ENCODE assay signal across 18 cellular contexts in the genomic region with DNA sequence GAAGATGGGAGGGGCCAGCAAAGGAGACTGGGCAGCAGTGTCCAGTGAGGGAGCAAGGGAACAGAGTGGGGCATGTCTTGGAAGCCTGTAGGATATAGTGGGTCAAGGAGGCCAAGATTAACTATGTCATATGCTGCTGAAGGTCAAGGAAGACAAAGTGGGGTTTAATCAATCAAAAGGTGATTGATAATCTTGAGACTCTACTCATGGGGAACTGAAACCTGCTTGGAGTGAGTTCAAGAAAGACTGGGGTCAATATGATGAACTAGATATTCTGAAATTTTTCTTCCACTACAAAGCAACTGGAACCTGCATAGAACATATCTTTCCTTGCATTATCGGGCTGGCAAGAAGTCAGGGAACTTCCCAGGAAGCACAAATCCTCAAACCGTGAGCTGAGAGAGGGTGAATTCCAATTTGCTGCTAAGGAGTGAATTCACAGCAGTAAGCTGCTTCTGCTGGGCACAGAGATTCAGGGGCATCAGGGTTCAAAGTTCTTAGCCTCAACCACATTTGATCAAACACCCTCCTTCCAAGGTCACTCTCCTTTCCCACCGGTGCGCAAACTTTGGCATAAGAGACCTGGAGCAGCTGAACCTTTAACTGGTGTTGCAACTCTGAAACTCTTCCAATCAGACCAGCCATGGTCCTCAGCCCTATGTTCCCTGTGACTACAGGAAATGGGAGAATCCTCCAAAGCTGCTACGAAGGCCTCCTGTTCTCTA. TPM values are rescaled to one million over a fixed set of nuclear protein-coding genes. Genes with fewer than 3 reads are reported as not detected.
DNase-seq lines count a peak whose midpoint lies in the region; ATAC-seq, FAIRE-seq and TF ChIP-seq lines count a peak whose summit lies in the region.
"Had no signal": no experiment of that assay in that cellular context is flagged by ENCODE, and none has a peak within 500 bp of the region (broad histone marks: within the 10 kb centered on the region; RNA-seq: fewer than 3 reads in every experiment).

No MANE protein-coding gene starts in this region.

- intact Hi-C loops in activated CD4-positive, alpha-beta T cell treated with anti-CD3 and anti-CD28 coated beads, Interleukin-2, amount 10 ng/mL, durations not matched to agents 24 days and 14 days (cut with micrococcal nuclease), result no loop called here
- intact Hi-C loops in pancreas (cut with DNase I) (no loop called here), A673 (cut with micrococcal nuclease; ENCODE audit: unreplicated experiment) (no loop called here)

- no peaks in the 10 kb centered on the region for H3K36me3 Mint-ChIP-seq in activated CD4-positive, alpha-beta T cell treated with anti-CD3 and anti-CD28 coated beads, Interleukin-2, amount 10 ng/mL, durations not matched to agents 24 days and 14 days (ENCODE audit: low read depth)
- H3K36me3 Mint-ChIP-seq in H9 (ENCODE audit: insufficient read depth in 1 of 3, low read depth in 3 of 3), result peaks cover 8 to 20% (median 17%) of the 10 kb centered on the region in 3 experiments
- H3K36me3 Mint-ChIP-seq: CD14-positive monocyte; CD4-positive, alpha-beta memory T cell had no signal

- no peak overlapping the region; the same call in 1 of the 2 replicates for H3K4ac ChIP-seq in H9 (ENCODE audit: low read depth, low read length)

- no peak overlapping the region for H3K4me3 Mint-ChIP-seq in activated CD4-positive, alpha-beta T cell treated with anti-CD3 and anti-CD28 coated beads, Interleukin-2, amount 10 ng/mL, durations not matched to agents 24 days and 14 days
- H3K4me3 Mint-ChIP-seq in H9, result no peak overlapping the region
- H3K4me3 Mint-ChIP-seq: CD14-positive monocyte; CD4-positive, alpha-beta memory T cell had no signal

- FAIRE-seq in pancreas (lab: Jason Lieb, UNC), result no peak
- FAIRE-seq: A549, GM19239, H54 had no signal

- no peaks in the 10 kb centered on the region for H3K4me1 Mint-ChIP-seq in activated CD4-positive, alpha-beta T cell treated with anti-CD3 and anti-CD28 coated beads, Interleukin-2, amount 10 ng/mL, durations not matched to agents 24 days and 14 days
- peaks cover 35 to 45% of the 10 kb centered on the region in 2 experiments for H3K4me1 Mint-ChIP-seq in H9
- H3K4me1 Mint-ChIP-seq: CD4-positive, alpha-beta memory T cell had no signal

- no peak overlapping the region for H3K14ac ChIP-seq in H9 (ENCODE audit: insufficient read depth, low read length)

- no peak overlapping the region for H3K4me3 ChIP-seq in pancreas
- H3K4me3 ChIP-seq in A673 (ENCODE audit: low read depth, low read length, poor library complexity, severe bottlenecking), result no peak overlapping the region
- H3K4me3 ChIP-seq: A549, BLaER1 had no signal

- H3K4me1 ChIP-seq in H9 (ENCODE audit: insufficient read depth, low read length) (peaks cover 20% of the 10 kb centered on the region; the same call in 1 of the 2 replicates), pancreas (peaks cover 7 to 13% (median 11%) of the 10 kb centered on the region in 3 donors), A673 (ENCODE audit: insufficient read depth, low read length, poor library complexity, severe bottlenecking) (peaks cover 3% of the 10 kb centered on the region)
- H3K4me1 ChIP-seq: A549, BLaER1 had no signal

- no peak overlapping the region for H3K56ac ChIP-seq in H9 (ENCODE audit: insufficient read length, low read depth, low read length)

- no peak overlapping the region for H4K8ac ChIP-seq in H9 (replicated peaks; ENCODE audit: insufficient read length, low read depth, low read length)

- no peak for TF ChIP-seq CTCF in H9 (conservative IDR thresholded peaks at IDR 0.05)
- no peak for TF ChIP-seq CTCF in pancreas (IDR thresholded peaks at IDR 0.05)
- TF ChIP-seq CTCF in A673 (conservative IDR thresholded peaks at IDR 0.05; ENCODE audit: low read depth, low read length), result no peak

- H2BK20ac ChIP-seq in H9 (ENCODE audit: low read depth, low read length, poor library complexity, severe bottlenecking), result peak overlapping the region; percentile 50

- H4K20me1 ChIP-seq in H9 (ENCODE audit: control insufficient read depth, insufficient read depth, insufficient read length), result no peaks in the 10 kb centered on the region
- H4K20me1 ChIP-seq: BLaER1 had no signal

- H2BK5ac ChIP-seq in H9 (ENCODE audit: insufficient read length, low read length), result no peak overlapping the region

- no peak overlapping the region for H2BK15ac ChIP-seq in H9 (ENCODE audit: low read depth, low read length)

- H3K27ac Mint-ChIP-seq in activated CD4-positive, alpha-beta T cell treated with anti-CD3 and anti-CD28 coated beads, Interleukin-2, amount 10 ng/mL, durations not matched to agents 24 days and 14 days, result no peak overlapping the region
- H3K27ac Mint-ChIP-seq in H9, result no peak overlapping the region
- H3K27ac Mint-ChIP-seq: CD14-positive monocyte; CD4-positive, alpha-beta memory T cell had no signal

- H3K23me2 ChIP-seq in H9 (ENCODE audit: insufficient read length, low read depth, low read length, poor library complexity, severe bottlenecking), result no peaks in the 10 kb centered on the region

- POLR2A ChIA-PET in A673 (lab: Charles Lee; ENCODE audit: low non-redundant PET), result no interaction called here

- no peaks in the 10 kb centered on the region for H3K79me1 ChIP-seq in H9 (ENCODE audit: insufficient read depth, low read depth, low read length, poor library complexity, severe bottlenecking)

- ATAC-seq in left lobe of liver (peak; percentile 76), pancreas (peak in 3 of 4 donors; percentile 47 to 48 (median 48))
- ATAC-seq: A549 had no signal

- H3K18ac ChIP-seq in H9 (ENCODE audit: insufficient read length, low read depth, low read length), result peak overlapping the region; percentile 64

- H3K23ac ChIP-seq in H9 (ENCODE audit: insufficient read length, low read depth, low read length), result no peak overlapping the region

- H2AFZ ChIP-seq in H9 (ENCODE audit: low read length), result no peak overlapping the region

- H3T11ph ChIP-seq in H9 (ENCODE audit: low read length), result peak overlapping the region; percentile 3

- BruUV-seq in A673 (replicated peaks; lab: Mats Ljungman, UMichigan), result no TSS peak

- peaks cover 34% of the 10 kb centered on the region for H3K27me3 Mint-ChIP-seq in activated CD4-positive, alpha-beta T cell treated with anti-CD3 and anti-CD28 coated beads, Interleukin-2, amount 10 ng/mL, durations not matched to agents 24 days and 14 days
- H3K27me3 Mint-ChIP-seq in H9 (ENCODE audit: low read depth), result peaks cover 23% of the 10 kb centered on the region

- CTCF ChIA-PET in A673 (lab: Charles Lee), result no interaction called here

- H3K27me3 ChIP-seq in H9 (ENCODE audit: insufficient read depth, low read length) (peaks cover 2% of the 10 kb centered on the region; the same call in 1 of the 2 replicates), pancreas (peaks cover 0 to 3% (median 0%) of the 10 kb centered on the region in 4 donors), A673 (replicated peaks; ENCODE audit: insufficient read depth, low read depth, low read length, poor library complexity) (no peaks in the 10 kb centered on the region)
- H3K27me3 ChIP-seq: BLaER1 had no signal

- no peaks in the 10 kb centered on the region for H3K9me3 Mint-ChIP-seq in activated CD4-positive, alpha-beta T cell treated with anti-CD3 and anti-CD28 coated beads, Interleukin-2, amount 10 ng/mL, durations not matched to agents 24 days and 14 days
- H3K9me3 Mint-ChIP-seq in H9, result peaks cover 13 to 23% of the 10 kb centered on the region in 2 experiments

- no peak overlapping the region for H3K9ac ChIP-seq in H9 (ENCODE audit: extremely low read depth, insufficient read length, low read length)
- H3K9ac ChIP-seq: BLaER1 had no signal

- H2BK12ac ChIP-seq in H9 (ENCODE audit: insufficient read length, low read depth, low read length), result no peak overlapping the region

- no peak overlapping the region for H3K4me2 ChIP-seq in H9 (ENCODE audit: insufficient read depth, insufficient read length, low read length)
- H3K4me2 ChIP-seq: A549, BLaER1 had no signal

- H4K5ac ChIP-seq in H9 (ENCODE audit: insufficient read length, low read depth, low read length), result no peak overlapping the region

- WGBS in H9 (ENCODE audit: extremely low coverage, insufficient read length, low lambda C conversion rate), result no CpG with 5 or more reads among the region's 5 CpGs
- WGBS in pancreas, 2 donors, result 19 to 25% methylated on average over 5 of the region's 5 CpGs

- no peaks in the 10 kb centered on the region for H3K36me3 ChIP-seq in pancreas
- H3K36me3 ChIP-seq in A673 (ENCODE audit: insufficient read depth, low read length, poor library complexity, severe bottlenecking), result no peaks in the 10 kb centered on the region
- H3K36me3 ChIP-seq: BLaER1 had no signal

- no peaks in the 10 kb centered on the region for H3K79me2 ChIP-seq in H9 (ENCODE audit: insufficient read depth, low read length)

- no peaks in the 10 kb centered on the region for H3K9me3 ChIP-seq in H9 (ENCODE audit: control insufficient read depth, low read depth, low read length)
- no peaks in the 10 kb centered on the region for H3K9me3 ChIP-seq in pancreas
- H3K9me3 ChIP-seq in A673 (ENCODE audit: low read depth, low read length, poor library complexity, severe bottlenecking), result no peaks in the 10 kb centered on the region

- no peak overlapping the region for H4K91ac ChIP-seq in H9 (ENCODE audit: insufficient read length, low read depth, low read length)

- H2BK120ac ChIP-seq in H9 (ENCODE audit: low read depth, low read length, poor library complexity, severe bottlenecking), result no peak overlapping the region

- H3K27ac ChIP-seq in H9 (ENCODE audit: insufficient read length, low read depth, low read length) (no peak overlapping the region), pancreas (no peak overlapping the region), A673 (ENCODE audit: low read depth, low read length, poor library complexity, severe bottlenecking) (no peak overlapping the region)
- H3K27ac ChIP-seq: 22Rv1, A549, BLaER1 had no signal

- no peak overlapping the region for H2AK5ac ChIP-seq in H9 (ENCODE audit: insufficient read length, low read length)

- DNase-seq in activated CD4-positive, alpha-beta T cell treated with anti-CD3 and anti-CD28 coated beads, Interleukin-2, amount 10 ng/mL, durations not matched to agents 24 days and 14 days, result peak; percentile 29
- no peak for DNase-seq in activated CD4-positive, alpha-beta T cell treated with anti-CD3 and anti-CD28 coated beads, Interleukin-2, amount 50 U/mL, for 48 hours
- no peak for DNase-seq in H9
- peak; percentile 79 for DNase-seq in left lobe of liver (ENCODE audit: low spot score)
- peak in 1 of 6 donors; percentile 9 for DNase-seq in pancreas
- no peak for DNase-seq in NCI-H748 treated with DMSO at 0.1 percent for 48 hours (lab: John Stamatoyannopoulos, UW)
- DNase-seq in A673 (ENCODE audit: low spot score), result no peak
- DNase-seq in medulla oblongata (ENCODE audit: extremely low spot score), result no peak
- DNase-seq: CD4-positive, alpha-beta memory T cell; DMS79 treated with DMSO at 0.1 percent for 48 hours; GF-D8 had no signal

RNA-seq across cellular contexts. Expression of a gene that starts 40.3 kb away (rescaled TPM):
- total RNA-seq in activated CD4-positive, alpha-beta T cell treated with anti-CD3 and anti-CD28 coated beads, Interleukin-2, amount 10 ng/mL, durations not matched to agents 24 days and 14 days, result not detected in 2 replicates
- total RNA-seq in H9 (2021), result not detected in 2 replicates
- total RNA-seq in left lobe of liver, result not detected
- not detected for total RNA-seq in pancreas
- polyA plus RNA-seq in pancreas, result not detected
- not detected in 2 replicates for total RNA-seq in A673 (2021)
- total RNA-seq: CD4-positive, alpha-beta memory T cell had no signal
- polyA plus RNA-seq: A549; AG04450; CD14-positive monocyte; CD4-positive, alpha-beta memory T cell had no signal

RNA-seq across cellular contexts. Expression of a gene that starts 53.8 kb away (rescaled TPM):
- not detected in 2 replicates for total RNA-seq in activated CD4-positive, alpha-beta T cell treated with anti-CD3 and anti-CD28 coated beads, Interleukin-2, amount 10 ng/mL, durations not matched to agents 24 days and 14 days
- total RNA-seq in H9 (2021) (not detected in 2 replicates), left lobe of liver (not detected), pancreas (not detected), A673 (2021) (not detected in 2 replicates)
- not detected for polyA plus RNA-seq in pancreas
- total RNA-seq: CD4-positive, alpha-beta memory T cell had no signal
- polyA plus RNA-seq: A549; AG04450; CD14-positive monocyte; CD4-positive, alpha-beta memory T cell had no signal

Comparison
In these comparisons a context has a peak if more than half of its experiments do, and no peak if none do; other contexts are left out.
1. DNase-seq: peak in activated CD4-positive, alpha-beta T cell treated with anti-CD3 and anti-CD28 coated beads, Interleukin-2, amount 10 ng/mL, durations not matched to agents 24 days and 14 days (single experiment) and left lobe of liver (single experiment); none in activated CD4-positive, alpha-beta T cell treated with anti-CD3 and anti-CD28 coated beads, Interleukin-2, amount 50 U/mL, for 48 hours (0 of 2), H9 (single experiment), NCI-H748 treated with DMSO at 0.1 percent for 48 hours (single experiment), A673 (single experiment) and medulla oblongata (single experiment).